ENCODE assay signal across 30 cellular contexts in genomic region chr7:101186839-101187448, GRCh38. TPM values are rescaled to one million over a fixed set of nuclear protein-coding genes. Genes with fewer than 3 reads are reported as not detected.
DNase-seq lines count a peak whose midpoint lies in the region; ATAC-seq lines count a peak whose summit lies in the region.
"Had no signal": no experiment of that assay in that cellular context is flagged by ENCODE, and none has a peak within 500 bp of the region (broad histone marks: within the 10 kb centered on the region; RNA-seq: fewer than 3 reads in every experiment).

No MANE protein-coding gene starts in this region.

- in situ Hi-C loops in KBM-7 (cut with MboI; ENCODE audit: low pct_unique_long_range_greater_than_20kb, low sequenced_read_pairs) = no loop called here

- H3K9me3 Mint-ChIP-seq in stimulated activated memory B cell treated with anti-CD40 and anti-IgM and Interleukin-4, amounts not matched to agents 10 μg/mL and 1 μg/mL and 100 μg/mL, for 72 hours = no peaks in the 10 kb centered on the region
- H3K9me3 Mint-ChIP-seq: activated CD4-positive, alpha-beta memory T cell treated with anti-CD3 and anti-CD28 coated beads for 36 hours; activated T-cell treated with anti-CD3 and anti-CD28 coated beads, Interleukin-2, amount 50 U/mL, for 72 hours; neural progenitor cell; stimulated activated naive CD8-positive, alpha-beta T cell treated with anti-CD3 and anti-CD28 coated beads, Interleukin-15, Interleukin-2, amounts not matched to agents 100 ng/mL and 50 ng/mL, for 24 hours had no signal

- no peak overlapping the region for H3K4me3 Mint-ChIP-seq in stimulated activated memory B cell treated with anti-CD40 and anti-IgM and Interleukin-4, amounts not matched to agents 10 μg/mL and 1 μg/mL and 100 μg/mL, for 72 hours
- H3K4me3 Mint-ChIP-seq: activated CD4-positive, alpha-beta memory T cell treated with anti-CD3 and anti-CD28 coated beads for 36 hours; activated T-cell treated with anti-CD3 and anti-CD28 coated beads, Interleukin-2, amount 50 U/mL, for 72 hours; HFFc6; neural progenitor cell; stimulated activated naive CD8-positive, alpha-beta T cell treated with anti-CD3 and anti-CD28 coated beads, Interleukin-15, Interleukin-2, amounts not matched to agents 100 ng/mL and 50 ng/mL, for 24 hours had no signal

- DNase-seq in KBM-7 = peak; percentile 48
- peak; percentile 98 for DNase-seq in NOMO-1 treated with DMSO at 0.1 percent for 48 hours (lab: John Stamatoyannopoulos, UW; ENCODE audit: unreplicated experiment)
- peak; percentile 79 for DNase-seq in SKM-1 treated with dmso at 0.1 percent for 144 hours (lab: John Stamatoyannopoulos, UW; ENCODE audit: unreplicated experiment)
- DNase-seq in activated effector memory CD4-positive, alpha-beta T cell treated with anti-CD3 and anti-CD28 coated beads, Interleukin-2, amount 50 U/mL, for 16 hours = no peak
- DNase-seq in OCI-M2 (lab: John Stamatoyannopoulos, UW; ENCODE audit: unreplicated experiment) = no peak
- no peak for DNase-seq in SK-N-DZ (ENCODE audit: low spot score)
- DNase-seq: activated CD4-positive, alpha-beta memory T cell treated with anti-CD3 and anti-CD28 coated beads for 36 hours; activated CD4-positive, CD25-positive, alpha-beta regulatory T cell treated with anti-CD3 and anti-CD28 coated beads, Interleukin-2, amount 50 U/mL, for 72 hours; activated naive CD4-positive, alpha-beta T cell treated with Interleukin-2 at 50 U/mL for 16 hours; activated T-cell treated with anti-CD3 and anti-CD28 coated beads, Interleukin-2, amount 50 U/mL, for 72 hours; Caco-2; central memory CD4-positive, alpha-beta T cell; cortex of kidney; GOT3; HFFc6; IMR-90; NCI-H1417; NCI-H2029 treated with DMSO at 0.1 percent for 48 hours; NCI-H526; pancreas; SK-N-SH; small intestine; T-helper 2 cell; uterus had no signal

- H3K27me3 Mint-ChIP-seq in stimulated activated memory B cell treated with anti-CD40 and anti-IgM and Interleukin-4, amounts not matched to agents 10 μg/mL and 1 μg/mL and 100 μg/mL, for 72 hours = peaks cover 24% of the 10 kb centered on the region

- H3K36me3 Mint-ChIP-seq in stimulated activated memory B cell treated with anti-CD40 and anti-IgM and Interleukin-4, amounts not matched to agents 10 μg/mL and 1 μg/mL and 100 μg/mL, for 72 hours = no peaks in the 10 kb centered on the region
- H3K36me3 Mint-ChIP-seq: activated CD4-positive, alpha-beta memory T cell treated with anti-CD3 and anti-CD28 coated beads for 36 hours; neural progenitor cell had no signal

- no peaks in the 10 kb centered on the region for H3K4me1 Mint-ChIP-seq in stimulated activated memory B cell treated with anti-CD40 and anti-IgM and Interleukin-4, amounts not matched to agents 10 μg/mL and 1 μg/mL and 100 μg/mL, for 72 hours

- ATAC-seq in stimulated activated memory B cell treated with anti-CD40 and anti-IgM and Interleukin-4, amounts not matched to agents 10 μg/mL and 1 μg/mL and 100 μg/mL, for 72 hours = peak; percentile 53
- ATAC-seq: activated T-cell treated with anti-CD3 and anti-CD28 coated beads, Interleukin-2, amount 50 U/mL, for 72 hours; left lobe of liver; pancreas had no signal

- H3K27ac Mint-ChIP-seq in stimulated activated memory B cell treated with anti-CD40 and anti-IgM and Interleukin-4, amounts not matched to agents 10 μg/mL and 1 μg/mL and 100 μg/mL, for 72 hours = no peak overlapping the region
- H3K27ac Mint-ChIP-seq: activated CD4-positive, alpha-beta memory T cell treated with anti-CD3 and anti-CD28 coated beads for 36 hours; activated T-cell treated with anti-CD3 and anti-CD28 coated beads, Interleukin-2, amount 50 U/mL, for 72 hours; HFFc6; neural progenitor cell; stimulated activated naive CD8-positive, alpha-beta T cell treated with anti-CD3 and anti-CD28 coated beads, Interleukin-15, Interleukin-2, amounts not matched to agents 100 ng/mL and 50 ng/mL, for 24 hours had no signal

RNA-seq across cellular contexts. Expression of gene NAT16, which starts 6.9 kb away (rescaled TPM):
- polyA plus RNA-seq in SK-N-DZ (2014; cell fraction: cytosol; rRNA removed) = not detected in 2 replicates
- 0.24 TPM in 1 of 2 replicates, not detected in the other for polyA plus RNA-seq in SK-N-DZ (2014; cell fraction: nucleus; rRNA removed)
- polyA plus RNA-seq: esophagus had no signal

RNA-seq across cellular contexts. Expression of gene MOGAT3, which starts 13.9 kb away (rescaled TPM):
- polyA plus RNA-seq in SK-N-DZ (2014; cell fraction: cytosol; rRNA removed) = not detected in 2 replicates
- polyA plus RNA-seq in SK-N-DZ (2014; cell fraction: nucleus; rRNA removed) = not detected in 2 replicates
- polyA plus RNA-seq: AG04450, esophagus, IMR-90, pancreas, SK-N-SH had no signal

RNA-seq across cellular contexts. Expression of gene VGF, which starts 21.6 kb away (rescaled TPM):
- 4.9 and 8.2 TPM in 2 replicates for polyA plus RNA-seq in SK-N-DZ (2014; cell fraction: cytosol; rRNA removed)
- 3.6 and 3.9 TPM in 2 replicates for polyA plus RNA-seq in SK-N-DZ (2014; cell fraction: nucleus; rRNA removed)

RNA-seq across cellular contexts. Expression of gene PLOD3, which starts 30.4 kb away (rescaled TPM):
- 20.0 and 23.2 TPM in 2 replicates for polyA plus RNA-seq in SK-N-DZ (2014; cell fraction: cytosol; rRNA removed)
- 45.9 and 60.0 TPM in 2 replicates for polyA plus RNA-seq in SK-N-DZ (2014; cell fraction: nucleus; rRNA removed)

RNA-seq across cellular contexts. Expression of gene ZNHIT1, which starts 31.0 kb away (rescaled TPM):
- 83.4 and 87.4 TPM in 2 replicates for polyA plus RNA-seq in SK-N-DZ (2014; cell fraction: cytosol; rRNA removed)
- 57.2 and 70.1 TPM in 2 replicates for polyA plus RNA-seq in SK-N-DZ (2014; cell fraction: nucleus; rRNA removed)

Comparison
In these comparisons a context has a peak if more than half of its experiments do, and no peak if none do; other contexts are left out.
1. DNase-seq: peak in KBM-7 (single experiment), NOMO-1 treated with DMSO at 0.1 percent for 48 hours (single experiment) and SKM-1 treated with dmso at 0.1 percent for 144 hours (single experiment); none in activated effector memory CD4-positive, alpha-beta T cell treated with anti-CD3 and anti-CD28 coated beads, Interleukin-2, amount 50 U/mL, for 16 hours (single experiment), OCI-M2 (single experiment) and SK-N-DZ (single experiment).